17 cellular contexts compared by ENCODE assay signal in the genomic region with DNA sequence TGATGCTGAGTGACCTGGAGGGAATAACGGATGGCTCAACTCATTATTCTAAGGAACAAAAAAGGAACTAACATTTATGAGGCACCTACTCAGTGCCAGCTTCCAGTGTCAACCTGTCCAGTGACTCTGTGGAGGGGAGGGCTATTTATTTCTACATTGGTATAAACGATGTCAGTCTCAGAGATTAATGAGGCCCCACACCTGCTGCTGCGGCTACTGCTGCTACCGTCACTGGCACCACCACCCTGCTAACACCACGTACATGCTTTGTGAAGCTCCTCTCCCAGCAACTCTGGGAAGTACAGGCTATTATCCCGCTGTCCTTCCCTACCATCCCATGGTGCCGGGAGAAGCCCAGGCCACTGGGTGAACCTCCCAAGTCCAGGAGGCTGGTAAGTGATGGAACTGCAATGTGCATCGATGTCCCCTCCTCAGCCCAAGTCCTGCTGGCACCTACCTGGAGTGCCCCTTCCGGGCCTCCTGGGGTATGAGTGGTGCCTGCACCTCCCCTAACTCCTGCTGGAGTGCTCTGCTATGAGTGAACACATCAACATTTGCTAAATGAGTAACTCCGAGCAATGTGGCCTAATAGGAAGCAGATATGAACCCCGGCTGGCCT.
"Had no signal": no experiment of that assay in that cellular context is flagged by ENCODE, and none has a peak within 500 bp of the region (broad histone marks: within the 10 kb centered on the region; RNA-seq: fewer than 3 reads in every experiment).

No MANE protein-coding gene starts in this region.

- H3K36me3 Mint-ChIP-seq: naive thymus-derived CD4-positive, alpha-beta T cell; stimulated activated effector memory CD8-positive, alpha-beta T cell treated with anti-CD3 and anti-CD28 coated beads, Interleukin-12 subunit alpha, Interleukin-12 subunit beta, amount 100 ng/mL, for 72 hours had no signal

- H3K4me1 ChIP-seq: foreskin keratinocyte, sigmoid colon had no signal

- H3K27me3 ChIP-seq: brain microvascular endothelial cell, foreskin keratinocyte, sigmoid colon had no signal

- H3K9me3 Mint-ChIP-seq: effector memory CD8-positive, alpha-beta T cell; naive thymus-derived CD4-positive, alpha-beta T cell; stimulated activated effector memory CD8-positive, alpha-beta T cell treated with anti-CD3 and anti-CD28 coated beads, Interleukin-12 subunit alpha, Interleukin-12 subunit beta, amount 100 ng/mL, for 72 hours had no signal

- H3K27ac ChIP-seq: brain microvascular endothelial cell, foreskin keratinocyte, sigmoid colon had no signal

- H3K4me3 Mint-ChIP-seq: effector memory CD8-positive, alpha-beta T cell; naive thymus-derived CD4-positive, alpha-beta T cell; stimulated activated effector memory CD8-positive, alpha-beta T cell treated with anti-CD3 and anti-CD28 coated beads, Interleukin-12 subunit alpha, Interleukin-12 subunit beta, amount 100 ng/mL, for 72 hours had no signal

- H3K9me3 ChIP-seq: sigmoid colon had no signal

- DNase-seq: activated CD4-positive, alpha-beta T cell treated with anti-CD3 and anti-CD28 coated beads, Interleukin-2, amount 50 U/mL, for 48 hours; activated CD4-positive, CD25-positive, alpha-beta regulatory T cell treated with anti-CD3 and anti-CD28 coated beads, Interleukin-2, amount 50 U/mL, for 72 hours; activated T-cell treated with anti-CD3 and anti-CD28 coated beads, Interleukin-2, amount 50 U/mL, for 48 hours; anterior cingulate cortex; brain microvascular endothelial cell; dermis blood vessel endothelial cell; effector memory CD8-positive, alpha-beta T cell; foreskin keratinocyte; mammary epithelial cell; nucleus accumbens; sigmoid colon; stimulated activated CD4-positive, alpha-beta T cell treated with anti-CD3 and anti-CD28 coated beads, Interleukin-2, amount 100 ng/mL, for 24 hours; T-helper 1 cell; T1000 had no signal

- H3K4me1 Mint-ChIP-seq: naive thymus-derived CD4-positive, alpha-beta T cell; stimulated activated effector memory CD8-positive, alpha-beta T cell treated with anti-CD3 and anti-CD28 coated beads, Interleukin-12 subunit alpha, Interleukin-12 subunit beta, amount 100 ng/mL, for 72 hours had no signal

- ATAC-seq: effector memory CD8-positive, alpha-beta T cell; foreskin keratinocyte; naive thymus-derived CD4-positive, alpha-beta T cell; SK-N-SH treated with all-trans-retinoic acid at 6 μM for 48 hours; stimulated activated effector memory CD8-positive, alpha-beta T cell treated with anti-CD3 and anti-CD28 coated beads, Interleukin-12 subunit alpha, Interleukin-12 subunit beta, amount 100 ng/mL, for 72 hours had no signal

- H3K27ac Mint-ChIP-seq: effector memory CD8-positive, alpha-beta T cell; naive thymus-derived CD4-positive, alpha-beta T cell; stimulated activated effector memory CD8-positive, alpha-beta T cell treated with anti-CD3 and anti-CD28 coated beads, Interleukin-12 subunit alpha, Interleukin-12 subunit beta, amount 100 ng/mL, for 72 hours had no signal

- H3K36me3 ChIP-seq: brain microvascular endothelial cell, sigmoid colon had no signal

- H3K4me3 ChIP-seq: sigmoid colon had no signal
